Comparison of ENCODE assay signal across 8 cellular contexts in genomic region chr22:21938071-21938822, GRCh38. TPM values are rescaled to one million over a fixed set of nuclear protein-coding genes. Genes with fewer than 3 reads are reported as not detected.
DNase-seq lines count a peak whose midpoint lies in the region; ATAC-seq lines count a peak whose summit lies in the region.

No MANE protein-coding gene starts in this region.

- peak; percentile 87 for ATAC-seq in GM21447 (IDR thresholded peaks at IDR 0.05; ENCODE audit: unreplicated experiment)

- peak overlapping the region; percentile 68 to 89 (median 82) for H3K4me3 Mint-ChIP-seq in IgD-negative memory B cell
- peak overlapping the region; percentile 77 for H3K4me3 Mint-ChIP-seq in activated T-cell treated with anti-CD3 and anti-CD28 coated beads, Interleukin-2, amount 50 U/mL, for 24 hours

- H3K36me3 Mint-ChIP-seq in IgD-negative memory B cell = peaks cover 4% of the 10 kb centered on the region
- peaks cover 45% of the 10 kb centered on the region for H3K36me3 Mint-ChIP-seq in activated T-cell treated with anti-CD3 and anti-CD28 coated beads, Interleukin-2, amount 50 U/mL, for 24 hours (ENCODE audit: low read depth)

- H3K9ac ChIP-seq in muscle layer of colon (ENCODE audit: low read length) = peak overlapping the region; percentile 42

- H3K27me3 ChIP-seq in esophagus (ENCODE audit: control insufficient read depth in 1 of 2, insufficient read depth in 2 of 2, low read length in 2 of 2) (no peaks in the 10 kb centered on the region), muscle layer of colon (ENCODE audit: control insufficient read depth in 1 of 2, insufficient read depth in 2 of 2, low read length in 2 of 2) (no peaks in the 10 kb centered on the region)

- no peaks in the 10 kb centered on the region for H3K9me3 Mint-ChIP-seq in IgD-negative memory B cell
- H3K9me3 Mint-ChIP-seq in activated T-cell treated with anti-CD3 and anti-CD28 coated beads, Interleukin-2, amount 50 U/mL, for 24 hours = no peaks in the 10 kb centered on the region

- H3K27me3 Mint-ChIP-seq in IgD-negative memory B cell = no peaks in the 10 kb centered on the region
- H3K27me3 Mint-ChIP-seq in activated T-cell treated with anti-CD3 and anti-CD28 coated beads, Interleukin-2, amount 50 U/mL, for 24 hours = no peaks in the 10 kb centered on the region

- H3K27ac Mint-ChIP-seq in IgD-negative memory B cell = peak overlapping the region; percentile 53 to 92 (median 67)
- H3K27ac Mint-ChIP-seq in activated T-cell treated with anti-CD3 and anti-CD28 coated beads, Interleukin-2, amount 50 U/mL, for 24 hours = peak overlapping the region; percentile 90

- H3K4me3 ChIP-seq in esophagus (ENCODE audit: low read depth in 1 of 2, low read length in 2 of 2) = peak overlapping the region; percentile 41 to 58
- peak overlapping the region; percentile 59 to 84 for H3K4me3 ChIP-seq in muscle layer of colon (ENCODE audit: low read depth in 1 of 2, low read length in 2 of 2)

- 3 to 4% methylated on average over 42 of the region's 42 CpGs for WGBS in esophagus, 2 donors

- peaks cover 5 to 30% of the 10 kb centered on the region in 2 donors for H3K4me1 ChIP-seq in esophagus (ENCODE audit: control insufficient read depth in 2 of 2, insufficient read depth in 2 of 2, low read length in 1 of 2)
- H3K4me1 ChIP-seq in muscle layer of colon (ENCODE audit: insufficient read depth, low read length) = peaks cover 59% of the 10 kb centered on the region

- H3K27ac ChIP-seq in esophagus (ENCODE audit: low read depth in 2 of 2, low read length in 1 of 2) (peak overlapping the region; percentile 98 to 99), muscle layer of colon (ENCODE audit: low read depth, low read length) (peak overlapping the region; percentile 86)

- peaks cover 0 to 38% of the 10 kb centered on the region in 2 donors for H3K36me3 ChIP-seq in esophagus (ENCODE audit: control insufficient read depth in 2 of 2, insufficient read depth in 2 of 2, low read length in 1 of 2)
- H3K36me3 ChIP-seq in muscle layer of colon (ENCODE audit: insufficient read depth, low read length) = peaks cover 12% of the 10 kb centered on the region

- DNase-seq in COR-L47 (lab: John Stamatoyannopoulos, UW) (peak; percentile 85), OCI-M1 (lab: John Stamatoyannopoulos, UW) (peak; percentile 99)
- DNase-seq in activated T-cell treated with anti-CD3 and anti-CD28 coated beads, Interleukin-2, amount 50 U/mL, for 24 hours = peak; percentile 96
- DNase-seq in stimulated activated CD8-positive, alpha-beta memory T cell treated with anti-CD3 and anti-CD28 coated beads, Interleukin-4, amount 100 ng/mL, for 48 hours = peak; percentile 98

- H3K4me1 Mint-ChIP-seq in IgD-negative memory B cell = peaks cover 21 to 29% (median 28%) of the 10 kb centered on the region in 3 donors
- H3K4me1 Mint-ChIP-seq in activated T-cell treated with anti-CD3 and anti-CD28 coated beads, Interleukin-2, amount 50 U/mL, for 24 hours (ENCODE audit: low read depth) = peaks cover 45% of the 10 kb centered on the region

- H3K9me3 ChIP-seq in esophagus (ENCODE audit: control insufficient read depth in 2 of 2, insufficient read depth in 1 of 2, low read depth in 1 of 2, low read length in 1 of 2) = no peaks in the 10 kb centered on the region
- H3K9me3 ChIP-seq in muscle layer of colon (ENCODE audit: low read length) = no peaks in the 10 kb centered on the region

RNA-seq across cellular contexts. Expression of gene PPM1F, which starts 14.4 kb away (rescaled TPM):
- 9.6 TPM for polyA plus RNA-seq in IgD-negative memory B cell
- 10 to 100 TPM; 14.3 to 15.5 TPM for polyA plus RNA-seq in esophagus

RNA-seq across cellular contexts. Expression of gene TOP3B, which starts 44.3 kb away (rescaled TPM):
- polyA plus RNA-seq in IgD-negative memory B cell = 22.7 TPM
- 10 to 100 TPM; 12.3 to 19.1 TPM for polyA plus RNA-seq in esophagus

Comparison
In these comparisons a context has a peak if more than half of its experiments do, and no peak if none do; other contexts are left out.
1. Peak in every context shown above with its lines: DNase-seq, ATAC-seq, H3K4me3 ChIP-seq and H3K27ac ChIP-seq.